23 cellular contexts compared by ENCODE assay signal in the genomic region with DNA sequence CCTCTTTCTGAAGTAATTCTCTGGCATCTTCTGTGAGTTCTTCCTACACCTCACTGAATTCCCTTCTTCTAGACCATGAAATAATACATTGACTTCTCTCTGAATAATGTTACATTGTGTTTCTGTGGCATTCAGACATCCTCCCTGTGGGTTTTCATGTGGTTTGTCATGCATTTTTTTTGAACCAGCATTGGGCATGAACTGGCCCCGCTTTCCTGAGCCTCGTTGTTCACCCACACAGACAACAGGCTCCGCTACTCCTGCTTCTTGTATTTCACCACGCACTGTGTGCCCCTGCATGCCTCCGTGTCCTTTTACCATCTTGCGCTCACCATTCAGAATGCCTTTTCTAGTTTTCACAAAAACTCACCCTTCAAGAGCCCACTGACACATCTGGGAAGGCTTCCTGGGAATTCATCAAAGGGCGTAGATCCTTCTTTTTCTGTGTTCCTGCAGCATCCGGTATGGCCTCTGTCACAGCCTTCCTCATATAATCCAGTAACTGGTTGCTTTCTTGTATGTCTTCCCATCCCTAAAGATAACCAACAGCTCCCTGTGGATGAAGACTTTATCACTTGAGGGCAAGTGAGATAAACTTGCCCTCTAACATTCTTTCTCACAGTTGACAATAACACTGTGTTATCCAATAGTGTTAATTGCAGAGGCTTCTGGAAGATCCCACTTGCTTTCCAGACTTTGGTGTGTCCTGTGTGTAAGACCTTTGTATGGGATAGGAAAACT. TPM values are rescaled to one million over a fixed set of nuclear protein-coding genes. Genes with fewer than 3 reads are reported as not detected.
"Had no signal": no experiment of that assay in that cellular context is flagged by ENCODE, and none has a peak within 500 bp of the region (broad histone marks: within the 10 kb centered on the region; RNA-seq: fewer than 3 reads in every experiment).

No MANE protein-coding gene starts in this region.

- H3K9me3 Mint-ChIP-seq: activated naive CD4-positive, alpha-beta T cell treated with anti-CD3 and anti-CD28 coated beads, Interleukin-2, amount 10 ng/mL, durations not matched to agents 7 days and 5 days; activated T-cell treated with anti-CD3 and anti-CD28 coated beads, Interleukin-2, amount 50 U/mL, for 4 hours; naive thymus-derived CD8-positive, alpha-beta T cell had no signal

- H3K36me3 Mint-ChIP-seq: activated naive CD4-positive, alpha-beta T cell treated with anti-CD3 and anti-CD28 coated beads, Interleukin-2, amount 10 ng/mL, durations not matched to agents 7 days and 5 days; naive thymus-derived CD8-positive, alpha-beta T cell had no signal

- DNase-seq: activated CD4-positive, alpha-beta T cell treated with anti-CD3 and anti-CD28 coated beads, Interleukin-2, amount 50 U/mL, for 1 hour; activated CD8-positive, alpha-beta memory T cell treated with anti-CD3 and anti-CD28 coated beads, Interleukin-2, amount 50 U/mL, for 4 hours; activated naive CD4-positive, alpha-beta T cell treated with anti-CD3 and anti-CD28 coated beads, Interleukin-2, amount 10 ng/mL, durations not matched to agents 7 days and 5 days; activated T-cell treated with anti-CD3 and anti-CD28 coated beads, Interleukin-2, amount 50 U/mL, for 4 hours; aorta; caudate nucleus; dorsolateral prefrontal cortex; foreskin fibroblast; glutamatergic neuron; hypothalamus; islet precursor cell; left lung; mucosa of descending colon; naive thymus-derived CD8-positive, alpha-beta T cell; stimulated activated CD4-positive, alpha-beta T cell treated with anti-CD3 and anti-CD28 coated beads, Interleukin-12 subunit alpha, Interleukin-12 subunit beta, amount 100 ng/mL, for 4 hours; stimulated activated CD4-positive, alpha-beta T cell treated with anti-CD3 and anti-CD28 coated beads, Interleukin-1b, Interleukin-23, amount 100 ng/mL, for 48 hours; stimulated activated CD8-positive, alpha-beta memory T cell treated with anti-CD3 and anti-CD28 coated beads, Interleukin-4, amount 100 ng/mL, for 48 hours; stimulated activated naive CD4-positive, alpha-beta T cell; T1000; thyroid gland had no signal

- H3K27ac ChIP-seq: dorsolateral prefrontal cortex, epithelial cell of prostate, left lung, neutrophil, thyroid gland had no signal

- ATAC-seq: activated T-cell treated with anti-CD3 and anti-CD28 coated beads, Interleukin-2, amount 50 U/mL, for 4 hours; left lung; mucosa of descending colon; naive thymus-derived CD8-positive, alpha-beta T cell had no signal

- H3K4me3 ChIP-seq: dorsolateral prefrontal cortex, left lung, mucosa of descending colon, thyroid gland had no signal

- H3K27ac Mint-ChIP-seq: activated naive CD4-positive, alpha-beta T cell treated with anti-CD3 and anti-CD28 coated beads, Interleukin-2, amount 10 ng/mL, durations not matched to agents 7 days and 5 days; naive thymus-derived CD8-positive, alpha-beta T cell had no signal

- H3K27me3 ChIP-seq: dorsolateral prefrontal cortex, left lung, neutrophil, thyroid gland had no signal

- H3K9me3 ChIP-seq: left lung, mucosa of descending colon, neutrophil, thyroid gland had no signal

- H3K36me3 ChIP-seq: left lung, neutrophil, thyroid gland had no signal

- H3K4me1 ChIP-seq: left lung had no signal

- H3K4me1 Mint-ChIP-seq: activated naive CD4-positive, alpha-beta T cell treated with anti-CD3 and anti-CD28 coated beads, Interleukin-2, amount 10 ng/mL, durations not matched to agents 7 days and 5 days; naive thymus-derived CD8-positive, alpha-beta T cell had no signal

- H3K4me3 Mint-ChIP-seq: activated naive CD4-positive, alpha-beta T cell treated with anti-CD3 and anti-CD28 coated beads, Interleukin-2, amount 10 ng/mL, durations not matched to agents 7 days and 5 days; activated T-cell treated with anti-CD3 and anti-CD28 coated beads, Interleukin-2, amount 50 U/mL, for 4 hours; naive thymus-derived CD8-positive, alpha-beta T cell had no signal

RNA-seq across cellular contexts. Expression of a gene that starts 51.5 kb away (rescaled TPM):
- total RNA-seq: activated T-cell treated with anti-CD3 and anti-CD28 coated beads, Interleukin-2, amount 50 U/mL, for 4 hours; naive thymus-derived CD8-positive, alpha-beta T cell; T-helper 1 cell treated with Interleukin-12 subunit alpha and Interleukin-12 subunit beta and Interleukin-4 antibody, amounts not matched to agents 30 ng/mL and 1 ng/mL, for 36 hours had no signal
- polyA plus RNA-seq: naive thymus-derived CD8-positive, alpha-beta T cell had no signal
